In the genomic region with DNA sequence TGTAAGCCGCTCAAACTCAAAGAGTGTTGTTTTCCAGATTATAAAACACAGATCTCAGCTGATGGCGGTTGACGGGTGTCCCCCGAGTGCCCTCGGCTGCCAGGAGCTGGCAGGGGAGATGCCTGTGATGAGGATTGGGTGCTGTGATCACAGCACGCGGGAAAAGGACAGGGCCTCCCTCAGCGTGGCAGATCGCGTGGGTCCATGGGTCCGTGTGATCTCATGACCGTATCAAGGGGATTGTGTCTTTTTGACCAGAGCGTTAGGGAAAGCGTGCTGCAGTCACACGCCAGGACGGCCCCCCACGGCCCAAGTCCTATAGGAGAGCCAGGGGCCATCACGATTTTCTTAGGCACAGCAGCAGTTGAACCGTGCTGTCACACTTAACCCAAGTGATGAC, we compare ENCODE assay signal across 23 cellular contexts. TPM values are rescaled to one million over a fixed set of nuclear protein-coding genes. Genes with fewer than 3 reads are reported as not detected.
DNase-seq lines count a peak whose midpoint lies in the region; ATAC-seq, FAIRE-seq and TF ChIP-seq lines count a peak whose summit lies in the region.
"Had no signal": no experiment of that assay in that cellular context is flagged by ENCODE, and none has a peak within 500 bp of the region (broad histone marks: within the 10 kb centered on the region; RNA-seq: fewer than 3 reads in every experiment).

No MANE protein-coding gene starts in this region.

- no peak for DNase-seq in HepG2 (ENCODE audit: low spot score)
- DNase-seq in right lobe of liver, result no peak
- DNase-seq in nephron progenitor cell, result no peak
- no peak for DNase-seq in left lung
- DNase-seq: CD4-positive, alpha-beta T cell; GM23248; IMR-90; KG1; MG63; NCI-H1694; NCI-H2029 treated with DMSO at 0.1 percent for 48 hours; NCI-H526 treated with DMSO at 0.1 percent for 48 hours; Right ventricle myocardium superior; RPMI8226 had no signal

- CTCF ChIA-PET in HepG2 (lab: Yijun Ruan, JAX; ENCODE audit: low intra/inter-chr PET ratio, low total read pairs), result no interaction called here

- H3K79me2 ChIP-seq in HepG2 (ENCODE audit: insufficient read depth, low read length), result no peaks in the 10 kb centered on the region

- H3K4me1 ChIP-seq in HepG2 (ENCODE audit: insufficient read depth, low read length) (peaks cover 21% of the 10 kb centered on the region), right lobe of liver (no peaks in the 10 kb centered on the region), iPS-20b (ENCODE audit: insufficient read depth, low read length) (peaks cover 19% of the 10 kb centered on the region), left lung (no peaks in the 10 kb centered on the region)
- H3K4me1 ChIP-seq: SJSA1 had no signal

- peaks cover 0 to 3% of the 10 kb centered on the region in 2 experiments; a peak in 1 of 5 replicates for H3K36me3 ChIP-seq in HepG2 (replicated peaks in 1 of 2; ENCODE audit: control insufficient read depth in 1 of 2, insufficient read depth in 2 of 2, low read length in 2 of 2)
- no peaks in the 10 kb centered on the region for H3K36me3 ChIP-seq in right lobe of liver
- H3K36me3 ChIP-seq in iPS-20b (ENCODE audit: insufficient read depth, low read depth, low read length), result peaks cover 23% of the 10 kb centered on the region
- no peaks in the 10 kb centered on the region for H3K36me3 ChIP-seq in left lung
- H3K36me3 ChIP-seq: MG63, SJSA1 had no signal

- TF ChIP-seq POLR2A in HepG2 (IDR thresholded peaks at IDR 0.05; ENCODE audit: insufficient read depth in 1 of 2, low read depth in 2 of 2, low read length in 2 of 2) (no peak), right lobe of liver (IDR thresholded peaks at IDR 0.05) (no peak)

- no peaks in the 10 kb centered on the region for H4K20me1 ChIP-seq in HepG2 (ENCODE audit: insufficient read depth, low read length)

- TF ChIP-seq CTCF in HepG2 (CRISPR knock-in tag; IDR thresholded peaks at IDR 0.05) (no peak), right lobe of liver (IDR thresholded peaks at IDR 0.05) (no peak), nephron progenitor cell (IDR thresholded peaks at IDR 0.05) (no peak), left lung (IDR thresholded peaks at IDR 0.05) (no peak)

- no peaks in the 10 kb centered on the region for H3K27me3 ChIP-seq in HepG2 (ENCODE audit: control insufficient read depth in 1 of 2, insufficient read depth in 2 of 2, low read length in 2 of 2)
- no peaks in the 10 kb centered on the region for H3K27me3 ChIP-seq in right lobe of liver
- no peaks in the 10 kb centered on the region for H3K27me3 ChIP-seq in iPS-20b (ENCODE audit: insufficient read depth, low read length)
- H3K27me3 ChIP-seq in left lung, result no peaks in the 10 kb centered on the region
- H3K27me3 ChIP-seq: MG63, SJSA1 had no signal

- ATAC-seq in HepG2 (no peak), right lobe of liver (no peak), GM19455 (IDR thresholded peaks at IDR 0.05; ENCODE audit: unreplicated experiment) (no peak), HG02870 (IDR thresholded peaks at IDR 0.05; ENCODE audit: unreplicated experiment) (no peak), HG02763 (IDR thresholded peaks at IDR 0.05; ENCODE audit: unreplicated experiment) (no peak), left lung (no peak)
- ATAC-seq: HCT116 had no signal

- peak overlapping the region; percentile 42 for H3K27ac Mint-ChIP-seq in nephron progenitor cell
- H3K27ac Mint-ChIP-seq: CD4-positive, alpha-beta T cell had no signal

- TF ChIP-seq EP300 in HepG2 (IDR thresholded peaks at IDR 0.05; ENCODE audit: low read depth in 2 of 2, low read length in 2 of 2) (no peak), HepG2 (CRISPR knock-in tag; IDR thresholded peaks at IDR 0.05; ENCODE audit: borderline replicate concordance) (no peak)

- in situ Hi-C loops in HepG2 (cut with HindIII; ENCODE audit: extremely low pct_ligation_motif_present, low pct_unique_long_range_greater_than_20kb), result loop anchor here (10.0 kb wide), 2 partner anchors 59 to 99 kb away; no protein-coding TSS in a partner anchor

- no peak for TF ChIP-seq RAD21 in HepG2 (CRISPR knock-in tag; IDR thresholded peaks at IDR 0.05)

- no peaks in the 10 kb centered on the region for H3K9me3 ChIP-seq in HepG2 (ENCODE audit: low read length)
- H3K9me3 ChIP-seq in right lobe of liver, result no peaks in the 10 kb centered on the region
- no peaks in the 10 kb centered on the region for H3K9me3 ChIP-seq in iPS-20b (ENCODE audit: insufficient read depth, low read depth, low read length)
- no peaks in the 10 kb centered on the region for H3K9me3 ChIP-seq in left lung

- H3K4me3 Mint-ChIP-seq in nephron progenitor cell, result no peak overlapping the region
- H3K4me3 Mint-ChIP-seq: CD4-positive, alpha-beta T cell had no signal

- no peak for FAIRE-seq in HepG2 (lab: Jason Lieb, UNC)
- FAIRE-seq: D721Med, GM18507 had no signal

- H3K4me1 Mint-ChIP-seq in nephron progenitor cell, result peaks cover 56% of the 10 kb centered on the region

- H3K9ac ChIP-seq in HepG2 (ENCODE audit: insufficient read depth, low read depth, low read length), result no peak overlapping the region
- no peak overlapping the region for H3K9ac ChIP-seq in iPS-20b (ENCODE audit: low read depth, low read length)
- H3K9ac ChIP-seq: GM23248 had no signal

- H3K4me2 ChIP-seq in HepG2 (ENCODE audit: low read depth, low read length), result no peak overlapping the region

- intact Hi-C loops in HepG2 (cut with micrococcal nuclease; ENCODE audit: unreplicated experiment) (no loop called here), right lobe of liver (cut with DNase I) (no loop called here), left lung (cut with DNase I) (no loop called here)

- peaks cover 45% of the 10 kb centered on the region for H3K36me3 Mint-ChIP-seq in nephron progenitor cell (ENCODE audit: low read depth)

- H2AFZ ChIP-seq in HepG2 (ENCODE audit: low read length), result no peak overlapping the region
- H2AFZ ChIP-seq: GM23248 had no signal

- no peak overlapping the region for H3K27ac ChIP-seq in HepG2 (ENCODE audit: extremely low read length, insufficient read depth, low read length)
- no peak overlapping the region for H3K27ac ChIP-seq in right lobe of liver
- peak overlapping the region; percentile 11 for H3K27ac ChIP-seq in iPS-20b (ENCODE audit: low read length)
- no peak overlapping the region for H3K27ac ChIP-seq in left lung
- H3K27ac ChIP-seq: GM23248, SJSA1 had no signal

- H3K4me3 ChIP-seq in HepG2 (replicated peaks in 1 of 3; ENCODE audit: insufficient read depth in 1 of 3, low read depth in 2 of 3, low read length in 3 of 3) (no peak overlapping the region), right lobe of liver (no peak overlapping the region), iPS-20b (ENCODE audit: low read length) (no peak overlapping the region), left lung (no peak overlapping the region)
- H3K4me3 ChIP-seq: GM23248, MG63, SJSA1 had no signal

- WGBS in HepG2 (ENCODE audit: low lambda C conversion rate), result 94% methylated on average over 19 of the region's 19 CpGs
- 92% methylated on average over 11 of the region's 19 CpGs for WGBS in right lobe of liver (ENCODE audit: insufficient coverage, low coverage, low lambda C conversion rate, missing lambda C conversion rate)

- BruUV-seq in HepG2 (replicated peaks; lab: Mats Ljungman, UMichigan), result no TSS peak

- peaks cover 3% of the 10 kb centered on the region for H3K27me3 Mint-ChIP-seq in nephron progenitor cell (ENCODE audit: low read depth, poor library complexity)
- H3K27me3 Mint-ChIP-seq: CD4-positive, alpha-beta T cell had no signal

- peaks cover 26% of the 10 kb centered on the region for H3K9me3 Mint-ChIP-seq in nephron progenitor cell
- H3K9me3 Mint-ChIP-seq: CD4-positive, alpha-beta T cell had no signal

- POLR2A ChIA-PET in HepG2 (lab: Yijun Ruan, JAX), result no interaction called here

TF ChIP-seq in HepG2, 621 proteins besides CTCF, POLR2A, EP300 and RAD21 (continues in another document):
- TF ChIP-seq, protein P1, sequence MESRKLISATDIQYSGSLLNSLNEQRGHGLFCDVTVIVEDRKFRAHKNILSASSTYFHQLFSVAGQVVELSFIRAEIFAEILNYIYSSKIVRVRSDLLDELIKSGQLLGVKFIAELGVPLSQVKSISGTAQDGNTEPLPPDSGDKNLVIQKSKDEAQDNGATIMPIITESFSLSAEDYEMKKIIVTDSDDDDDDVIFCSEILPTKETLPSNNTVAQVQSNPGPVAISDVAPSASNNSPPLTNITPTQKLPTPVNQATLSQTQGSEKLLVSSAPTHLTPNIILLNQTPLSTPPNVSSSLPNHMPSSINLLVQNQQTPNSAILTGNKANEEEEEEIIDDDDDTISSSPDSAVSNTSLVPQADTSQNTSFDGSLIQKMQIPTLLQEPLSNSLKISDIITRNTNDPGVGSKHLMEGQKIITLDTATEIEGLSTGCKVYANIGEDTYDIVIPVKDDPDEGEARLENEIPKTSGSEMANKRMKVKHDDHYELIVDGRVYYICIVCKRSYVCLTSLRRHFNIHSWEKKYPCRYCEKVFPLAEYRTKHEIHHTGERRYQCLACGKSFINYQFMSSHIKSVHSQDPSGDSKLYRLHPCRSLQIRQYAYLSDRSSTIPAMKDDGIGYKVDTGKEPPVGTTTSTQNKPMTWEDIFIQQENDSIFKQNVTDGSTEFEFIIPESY (CRISPR knock-in tag; IDR thresholded peaks at IDR 0.05), result peak; percentile 50
- TF ChIP-seq ZNF335 (CRISPR knock-in tag; IDR thresholded peaks at IDR 0.05), result no peak

RNA-seq across cellular contexts. Expression of a gene that starts 51.9 kb away (rescaled TPM):
- 4.3 and 4.6 TPM in 2 replicates for total RNA-seq in HepG2 (2016; rRNA removed; fragmentation: Illumina TruSeq; extraction: Trizol)
- 5.9 and 7.3 TPM in 2 replicates for total RNA-seq in HepG2 (2016; cell fraction: cytosol; rRNA removed; fragmentation: Illumina TruSeq; extraction: Trizol; ENCODE audit: low read depth)
- total RNA-seq in HepG2 (2016; cell fraction: insoluble cytoplasmic fraction; rRNA removed; fragmentation: Illumina TruSeq; extraction: Trizol), result 4.1 and 4.3 TPM in 2 replicates
- total RNA-seq in HepG2 (2016; cell fraction: membrane; rRNA removed; fragmentation: Illumina TruSeq; extraction: Trizol), result 9.6 TPM in 2 replicates
- total RNA-seq in HepG2 (2016; cell fraction: nucleus; rRNA removed; fragmentation: Illumina TruSeq; extraction: Trizol), result 4.2 and 5.2 TPM in 2 replicates
- 19.7 and 22.9 TPM in 2 replicates for polyA plus RNA-seq in HepG2 (2011; rRNA removed)
- 16.4 and 19.0 TPM in 2 replicates for polyA plus RNA-seq in HepG2 (2011; cell fraction: cytosol; rRNA removed)
- polyA plus RNA-seq in HepG2 (2011; cell fraction: nucleus; rRNA removed), result 25.1 and 25.6 TPM in 2 replicates
- polyA plus RNA-seq in HepG2 (2012), result 15.9 and 16.0 TPM in 2 replicates
- 12.4 and 13.6 TPM in 2 replicates for polyA plus RNA-seq in HepG2 (2016; cell fraction: cytosol; fragmentation: Illumina TruSeq; extraction: Trizol; ENCODE audit: low read depth)
- polyA plus RNA-seq in HepG2 (2016; cell fraction: insoluble cytoplasmic fraction; fragmentation: Illumina TruSeq; extraction: Trizol; ENCODE audit: low read depth), result 5.4 and 7.7 TPM in 2 replicates
- 12.9 and 13.7 TPM in 2 replicates for polyA plus RNA-seq in HepG2 (2016; cell fraction: membrane; fragmentation: Illumina TruSeq; extraction: Trizol; ENCODE audit: low read depth)
- polyA plus RNA-seq in HepG2 (2016; cell fraction: nucleus; fragmentation: Illumina TruSeq; extraction: Trizol; ENCODE audit: insufficient read depth, low read depth), result 8.9 TPM in 2 replicates
- 6.1 and 18.8 TPM in 2 replicates for polyA minus RNA-seq in HepG2 (2011; rRNA and poly(A)+ RNA removed; ENCODE audit: low replicate concordance)
- 10.6 and 12.7 TPM in 2 replicates for polyA minus RNA-seq in HepG2 (2011; cell fraction: cytosol; rRNA and poly(A)+ RNA removed)
- polyA minus RNA-seq in HepG2 (2011; cell fraction: nucleus; rRNA and poly(A)+ RNA removed), result 10.4 and 11.6 TPM in 2 replicates
- 1 to 10 TPM; 1.1 to 5.9 (median 3.3) TPM for total RNA-seq in right lobe of liver
- 1 to 10 TPM; 5.1 to 9.6 TPM for total RNA-seq in left lung
- total RNA-seq: A172, GM23248 had no signal
- polyA plus RNA-seq: GM23248 had no signal
